In the genomic region with DNA sequence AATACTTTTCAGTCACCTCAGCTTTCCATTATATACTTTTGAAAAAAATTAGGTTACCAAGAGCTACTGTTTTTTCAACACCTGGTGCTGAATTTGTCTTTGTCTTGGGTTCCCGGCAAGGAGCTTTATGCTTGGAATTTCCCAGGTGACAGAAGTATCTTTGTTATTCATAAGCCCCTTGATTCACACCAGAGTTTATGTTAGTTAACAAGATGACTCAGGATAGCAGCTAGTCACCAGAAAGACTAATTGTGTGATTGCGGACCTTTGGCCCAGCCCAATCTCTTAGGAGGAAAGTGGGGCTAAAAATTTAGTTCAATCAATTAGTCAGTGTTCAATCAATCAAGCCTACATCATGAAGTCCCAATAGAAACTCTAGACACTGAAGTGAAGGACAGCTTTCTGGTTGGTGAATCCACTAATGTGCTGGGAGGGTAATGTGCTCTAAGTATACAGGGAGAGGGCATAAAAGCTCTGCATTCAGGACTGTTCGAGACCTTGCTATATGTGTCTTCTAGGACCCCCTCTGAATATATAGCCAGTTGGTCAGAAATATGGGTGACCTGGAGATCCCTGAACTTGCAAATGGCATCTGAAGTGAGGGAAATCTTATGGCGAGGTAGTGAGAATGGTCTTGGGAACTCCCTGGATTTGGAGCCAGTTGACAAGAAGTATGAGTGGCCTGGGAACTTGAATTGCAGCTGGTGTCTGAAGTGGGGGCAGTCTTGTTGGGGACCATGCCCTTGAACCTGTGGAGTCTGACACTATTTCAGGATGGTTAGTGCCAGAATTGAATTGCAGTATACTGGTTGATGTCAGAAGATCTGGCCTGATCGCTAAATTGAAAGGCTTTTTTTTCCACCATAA, we compare ENCODE assay signal across 10 cellular contexts. TPM values are rescaled to one million over a fixed set of nuclear protein-coding genes. Genes with fewer than 3 reads are reported as not detected.
DNase-seq lines count a peak whose midpoint lies in the region; ATAC-seq and TF ChIP-seq lines count a peak whose summit lies in the region.
"Had no signal": no experiment of that assay in that cellular context is flagged by ENCODE, and none has a peak within 500 bp of the region (broad histone marks: within the 10 kb centered on the region; RNA-seq: fewer than 3 reads in every experiment).

No MANE protein-coding gene starts in this region.

- H3K4me1 Mint-ChIP-seq in activated naive CD8-positive, alpha-beta T cell (ENCODE audit: low read depth) = peaks cover 56% of the 10 kb centered on the region

- H3K27ac ChIP-seq in right atrium auricular region (peak overlapping the region; percentile 2 to 23), aorta (ENCODE audit: low read depth in 1 of 2, low read length in 2 of 2) (peak overlapping the region in 1 of 2 donors; percentile 40)
- H3K27ac ChIP-seq: C4-2B had no signal

- H3K36me3 ChIP-seq in right atrium auricular region (peaks cover 21% of the 10 kb centered on the region), aorta (ENCODE audit: control insufficient read depth in 1 of 2, insufficient read depth in 2 of 2, low read length in 1 of 2) (peaks cover 0 to 2% of the 10 kb centered on the region in 2 donors)

- peak overlapping the region; percentile 70 for H3K27ac Mint-ChIP-seq in activated naive CD8-positive, alpha-beta T cell

- no peaks in the 10 kb centered on the region for H3K27me3 Mint-ChIP-seq in activated naive CD8-positive, alpha-beta T cell

- WGBS in aorta, 2 donors = 75 to 77% methylated on average over 5 of the region's 5 CpGs

- ATAC-seq in Right ventricle myocardium inferior (no peak), HG02623 (IDR thresholded peaks at IDR 0.05; ENCODE audit: unreplicated experiment) (no peak), aorta (ENCODE audit: low FRiP score) (no peak)

- H3K4me3 Mint-ChIP-seq in activated naive CD8-positive, alpha-beta T cell = no peak overlapping the region

- DNase-seq in right atrium auricular region (ENCODE audit: low spot score) (no peak), Right ventricle myocardium inferior (ENCODE audit: missing footprints) (no peak), iPS-NIHi7 (ENCODE audit: extremely low spot score) (peak; percentile 45), aorta (no peak), NCI-H2227 (lab: John Stamatoyannopoulos, UW; ENCODE audit: unreplicated experiment) (no peak), AML-193 (lab: John Stamatoyannopoulos, UW) (no peak)
- DNase-seq: islet precursor cell had no signal

- H3K4me1 ChIP-seq in right atrium auricular region (peaks cover 0 to 28% of the 10 kb centered on the region in 2 donors), aorta (ENCODE audit: control insufficient read depth in 1 of 2, insufficient read depth in 2 of 2, low read length in 2 of 2) (peaks cover 0 to 7% of the 10 kb centered on the region in 2 donors)

- peaks cover 7% of the 10 kb centered on the region for H3K36me3 Mint-ChIP-seq in activated naive CD8-positive, alpha-beta T cell

- no peak for TF ChIP-seq CTCF in right atrium auricular region (IDR thresholded peaks at IDR 0.05)

- no peaks in the 10 kb centered on the region for H3K9me3 Mint-ChIP-seq in activated naive CD8-positive, alpha-beta T cell (ENCODE audit: low read depth)

- intact Hi-C loops in Right ventricle myocardium inferior (cut with DNase I) (loop anchor here (5.0 kb wide), 1 partner anchor 239 kb away; no protein-coding TSS in a partner anchor), aorta (cut with DNase I) (no loop called here)

- H3K4me3 ChIP-seq in right atrium auricular region = no peak overlapping the region
- H3K4me3 ChIP-seq in aorta (ENCODE audit: low read length in 2 of 2) = no peak overlapping the region

- H3K27me3 ChIP-seq in right atrium auricular region (no peaks in the 10 kb centered on the region), aorta (ENCODE audit: control insufficient read depth in 1 of 2, insufficient read depth in 2 of 2, low read length in 1 of 2) (no peaks in the 10 kb centered on the region)

- H3K9me3 ChIP-seq in right atrium auricular region (no peaks in the 10 kb centered on the region), aorta (ENCODE audit: control insufficient read depth, low read length) (peaks cover 2% of the 10 kb centered on the region)

RNA-seq across cellular contexts. Expression of a gene that starts 16.2 kb away (rescaled TPM):
- 10 to 100 TPM; 45.6 to 47.3 TPM for total RNA-seq in right atrium auricular region
- total RNA-seq in Right ventricle myocardium inferior = 45.2 TPM
- total RNA-seq in aorta = 100 to 1,000 TPM; 133 to 164 TPM
- 10 to 100 TPM; 66.5 to 80.8 TPM for polyA plus RNA-seq in aorta

RNA-seq across cellular contexts. Expression of a gene that starts 24.8 kb away (rescaled TPM):
- total RNA-seq in right atrium auricular region (1,000 to 10,000 TPM in 1 of 2 donors, 100 to 1,000 TPM in 1; 647 to 2,028 TPM), Right ventricle myocardium inferior (969 TPM), aorta (100 to 1,000 TPM; 199 to 312 TPM)
- polyA plus RNA-seq in aorta = 1,000 to 10,000 TPM in 1 of 2 donors, 100 to 1,000 TPM in 1; 299 to 1,052 TPM
